In the genomic region with DNA sequence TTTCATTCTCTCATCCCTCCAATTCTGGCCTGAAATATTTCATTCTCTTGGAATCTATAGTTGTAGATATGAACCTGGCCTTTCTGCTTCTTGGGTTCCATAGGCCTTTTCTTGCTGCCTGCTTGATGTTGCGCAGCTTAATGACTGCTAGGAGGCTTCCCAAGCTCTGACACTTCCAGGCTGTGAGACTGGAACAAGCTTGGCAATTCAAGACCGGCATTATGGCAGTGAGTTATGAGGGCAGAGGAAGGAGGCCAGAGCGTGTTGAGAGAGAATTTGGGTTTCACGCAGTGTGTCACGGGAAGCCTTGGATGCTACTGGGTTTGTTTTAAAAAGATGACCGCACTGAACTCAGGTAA, we compare ENCODE assay signal across 9 cellular contexts. TPM values are rescaled to one million over a fixed set of nuclear protein-coding genes. Genes with fewer than 3 reads are reported as not detected.
DNase-seq lines count a peak whose midpoint lies in the region; ATAC-seq lines count a peak whose summit lies in the region.
"Had no signal": no experiment of that assay in that cellular context is flagged by ENCODE, and none has a peak within 500 bp of the region (broad histone marks: within the 10 kb centered on the region; RNA-seq: fewer than 3 reads in every experiment).

No MANE protein-coding gene starts in this region.

- peaks cover 13% of the 10 kb centered on the region for H3K36me3 ChIP-seq in iPS-18a (ENCODE audit: control insufficient read depth, low read depth, low read length)

- H3K9me3 Mint-ChIP-seq in activated naive CD4-positive, alpha-beta T cell treated with anti-CD3 and anti-CD28 coated beads, Interleukin-2, amount 50 U/mL, for 72 hours, result no peaks in the 10 kb centered on the region
- no peaks in the 10 kb centered on the region for H3K9me3 Mint-ChIP-seq in stimulated activated memory B cell treated with anti-CD40 and anti-IgM and Interleukin-4, amounts not matched to agents 10 μg/mL and 1 μg/mL and 100 μg/mL, for 72 hours

- H3K4me3 ChIP-seq in iPS-18a (ENCODE audit: low read length), result peak overlapping the region; percentile 74

- no peaks in the 10 kb centered on the region for H3K27me3 ChIP-seq in iPS-18a (ENCODE audit: control insufficient read depth, insufficient read depth, low read length)

- no peaks in the 10 kb centered on the region for H3K27me3 Mint-ChIP-seq in stimulated activated memory B cell treated with anti-CD40 and anti-IgM and Interleukin-4, amounts not matched to agents 10 μg/mL and 1 μg/mL and 100 μg/mL, for 72 hours

- peak overlapping the region; percentile 21 to 75 for H3K27ac Mint-ChIP-seq in activated naive CD4-positive, alpha-beta T cell treated with anti-CD3 and anti-CD28 coated beads, Interleukin-2, amount 50 U/mL, for 72 hours
- peak overlapping the region; percentile 15 for H3K27ac Mint-ChIP-seq in stimulated activated memory B cell treated with anti-CD40 and anti-IgM and Interleukin-4, amounts not matched to agents 10 μg/mL and 1 μg/mL and 100 μg/mL, for 72 hours

- ATAC-seq in activated naive CD4-positive, alpha-beta T cell treated with anti-CD3 and anti-CD28 coated beads, Interleukin-2, amount 50 U/mL, for 72 hours, result no peak
- ATAC-seq in stimulated activated memory B cell treated with anti-CD40 and anti-IgM and Interleukin-4, amounts not matched to agents 10 μg/mL and 1 μg/mL and 100 μg/mL, for 72 hours, result no peak
- ATAC-seq in HG03521 (IDR thresholded peaks at IDR 0.05; ENCODE audit: unreplicated experiment) (no peak), HG02763 (IDR thresholded peaks at IDR 0.05; ENCODE audit: unreplicated experiment) (no peak)

- no peak overlapping the region for H3K27ac ChIP-seq in iPS-18a (ENCODE audit: low read length)

- DNase-seq in DMS 273 (lab: John Stamatoyannopoulos, UW; ENCODE audit: unreplicated experiment) (peak; percentile 29), DMS 273 treated with DMSO at 0.1 percent for 48 hours (lab: John Stamatoyannopoulos, UW) (no peak), HuH-7.5 (ENCODE audit: low spot score) (no peak)
- DNase-seq in activated naive CD4-positive, alpha-beta T cell treated with anti-CD3 and anti-CD28 coated beads, Interleukin-2, amount 50 U/mL, for 72 hours (ENCODE audit: low spot score in 2 of 2), result no peak
- DNase-seq: effector CD8-positive, alpha-beta T cell had no signal

- no peak overlapping the region for H3K9ac ChIP-seq in iPS-18a (ENCODE audit: low read length)

- H3K36me3 Mint-ChIP-seq in activated naive CD4-positive, alpha-beta T cell treated with anti-CD3 and anti-CD28 coated beads, Interleukin-2, amount 50 U/mL, for 72 hours, result peaks cover 8 to 26% of the 10 kb centered on the region in 2 donors
- H3K36me3 Mint-ChIP-seq in stimulated activated memory B cell treated with anti-CD40 and anti-IgM and Interleukin-4, amounts not matched to agents 10 μg/mL and 1 μg/mL and 100 μg/mL, for 72 hours, result peaks cover 24% of the 10 kb centered on the region

- no peaks in the 10 kb centered on the region for H3K9me3 ChIP-seq in iPS-18a (ENCODE audit: control insufficient read depth, low read depth, low read length)

- peak overlapping the region; percentile 75 for H3K4me3 Mint-ChIP-seq in stimulated activated memory B cell treated with anti-CD40 and anti-IgM and Interleukin-4, amounts not matched to agents 10 μg/mL and 1 μg/mL and 100 μg/mL, for 72 hours

- peaks cover 41% of the 10 kb centered on the region for H3K4me1 Mint-ChIP-seq in stimulated activated memory B cell treated with anti-CD40 and anti-IgM and Interleukin-4, amounts not matched to agents 10 μg/mL and 1 μg/mL and 100 μg/mL, for 72 hours

- peaks cover 11% of the 10 kb centered on the region for H3K4me1 ChIP-seq in iPS-18a (ENCODE audit: control insufficient read depth, low read depth, low read length)

RNA-seq across cellular contexts. Expression of a gene that starts 0.9 kb away (rescaled TPM):
- total RNA-seq in activated naive CD4-positive, alpha-beta T cell treated with anti-CD3 and anti-CD28 coated beads, Interleukin-2, amount 50 U/mL, for 72 hours, result 10 to 100 TPM; 30.7 to 41.9 TPM

RNA-seq across cellular contexts. Expression of a gene that starts 28.9 kb away (rescaled TPM):
- total RNA-seq in activated naive CD4-positive, alpha-beta T cell treated with anti-CD3 and anti-CD28 coated beads, Interleukin-2, amount 50 U/mL, for 72 hours, result 10 to 100 TPM; 31.3 to 62.1 TPM

RNA-seq across cellular contexts. Expression of a gene that starts 32.7 kb away (rescaled TPM):
- total RNA-seq in activated naive CD4-positive, alpha-beta T cell treated with anti-CD3 and anti-CD28 coated beads, Interleukin-2, amount 50 U/mL, for 72 hours, result not detected
